Comparison of ENCODE assay signal across 29 cellular contexts in genomic region chr16:85847681-85848601, GRCh38. TPM values are rescaled to one million over a fixed set of nuclear protein-coding genes. Genes with fewer than 3 reads are reported as not detected.
DNase-seq lines count a peak whose midpoint lies in the region; ATAC-seq, FAIRE-seq and TF ChIP-seq lines count a peak whose summit lies in the region.
"Had no signal": no experiment of that assay in that cellular context is flagged by ENCODE, and none has a peak within 500 bp of the region (broad histone marks: within the 10 kb centered on the region; RNA-seq: fewer than 3 reads in every experiment).

No MANE protein-coding gene starts in this region.

- POLR2A ChIA-PET in activated CD4-positive, alpha-beta memory T cell treated with anti-CD3 and anti-CD28 coated beads, Interleukin-2, amount 10 ng/mL, durations not matched to agents 7 days and 5 days (lab: Charles Lee) = no interaction called here
- POLR2A ChIA-PET in naive thymus-derived CD8-positive, alpha-beta T cell (lab: Charles Lee) = interaction anchor here (0.6 kb wide), 1 partner anchor 75 kb away, joined by 3 read pairs; no protein-coding TSS in a partner anchor

- no peaks in the 10 kb centered on the region for H3K36me3 Mint-ChIP-seq in activated CD4-positive, alpha-beta memory T cell treated with anti-CD3 and anti-CD28 coated beads, Interleukin-2, amount 10 ng/mL, durations not matched to agents 7 days and 5 days (ENCODE audit: low read depth)
- H3K36me3 Mint-ChIP-seq in naive thymus-derived CD8-positive, alpha-beta T cell = no peaks in the 10 kb centered on the region
- peaks cover 0 to 4% of the 10 kb centered on the region in 2 donors for H3K36me3 Mint-ChIP-seq in stimulated activated naive B cell treated with anti-CD40 and anti-IgM and Interleukin-4, amounts not matched to agents 10 μg/mL and 1 μg/mL and 100 μg/mL, for 72 hours
- H3K36me3 Mint-ChIP-seq: activated CD8-positive, alpha-beta memory T cell treated with anti-CD3 and anti-CD28 coated beads, Interleukin-2, amount 10 ng/mL, durations not matched to agents 7 days and 5 days had no signal

- peaks cover 5% of the 10 kb centered on the region for H3K27me3 ChIP-seq in bronchial epithelial cell (ENCODE audit: control insufficient read depth, insufficient read depth, low read length)
- H3K27me3 ChIP-seq: cardiac muscle cell, foreskin keratinocyte, tibial nerve had no signal

- TF ChIP-seq CTCF in bronchial epithelial cell (IDR thresholded peaks at IDR 0.05; ENCODE audit: insufficient read depth, low read length, severe bottlenecking) = no peak
- TF ChIP-seq CTCF in mucosa of descending colon (IDR thresholded peaks at IDR 0.05) = no peak

- DNase-seq in stimulated activated naive CD8-positive, alpha-beta T cell treated with anti-CD3 and anti-CD28 coated beads, Interleukin-15, Interleukin-2, amounts not matched to agents 100 U/mL and 50 U/mL, for 24 hours = no peak
- no peak for DNase-seq in stimulated activated naive CD8-positive, alpha-beta T cell treated with anti-CD3 and anti-CD28 coated beads, Interleukin-15, amount 100 ng/mL, for 72 hours
- peak; percentile 12 for DNase-seq in bronchial epithelial cell (ENCODE audit: low read depth)
- peak in 1 of 3 donors; percentile 34 for DNase-seq in mucosa of descending colon
- DNase-seq in DMS53 (lab: John Stamatoyannopoulos, UW) = no peak
- DNase-seq in activated CD4-positive, alpha-beta memory T cell treated with anti-CD3 and anti-CD28 coated beads, Interleukin-2, amount 10 ng/mL, durations not matched to agents 7 days and 5 days = no peak
- no peak for DNase-seq in naive thymus-derived CD8-positive, alpha-beta T cell
- no peak for DNase-seq in stimulated activated naive B cell treated with anti-CD40 and anti-IgM and Interleukin-4, amounts not matched to agents 10 μg/mL and 1 μg/mL and 100 μg/mL, for 72 hours
- DNase-seq: ACHN; activated B cell treated with CpG ODN at 0.5 μM for 24 hours; activated CD4-positive, alpha-beta T cell treated with anti-CD3 and anti-CD28 coated beads, Interleukin-2, amount 50 U/mL, for 1 hour; activated CD8-positive, alpha-beta memory T cell treated with anti-CD3 and anti-CD28 coated beads, Interleukin-2, amount 10 ng/mL, durations not matched to agents 7 days and 5 days; activated naive CD4-positive, alpha-beta T cell treated with Interleukin-2 at 50 U/mL for 16 hours; activated T-cell treated with anti-CD3 and anti-CD28 coated beads, Interleukin-2, amount 50 U/mL, for 48 hours; amygdala; BE2C; foreskin keratinocyte; heart right ventricle; mesenchymal stem cell; NCI-H1048; NCI-H187 treated with DMSO at 0.1 percent for 48 hours; nucleus accumbens; SW 1271 had no signal

- no peak overlapping the region for H3K27ac Mint-ChIP-seq in stimulated activated naive CD8-positive, alpha-beta T cell treated with anti-CD3 and anti-CD28 coated beads, Interleukin-15, amount 100 ng/mL, for 72 hours
- no peak overlapping the region for H3K27ac Mint-ChIP-seq in activated CD4-positive, alpha-beta memory T cell treated with anti-CD3 and anti-CD28 coated beads, Interleukin-2, amount 10 ng/mL, durations not matched to agents 7 days and 5 days
- H3K27ac Mint-ChIP-seq in naive thymus-derived CD8-positive, alpha-beta T cell = peak overlapping the region in 3 of 10 donors; percentile 16 to 56 (median 41)
- no peak overlapping the region for H3K27ac Mint-ChIP-seq in stimulated activated naive B cell treated with anti-CD40 and anti-IgM and Interleukin-4, amounts not matched to agents 10 μg/mL and 1 μg/mL and 100 μg/mL, for 72 hours
- H3K27ac Mint-ChIP-seq: activated B cell treated with CpG ODN at 0.5 μM for 24 hours; activated CD8-positive, alpha-beta memory T cell treated with anti-CD3 and anti-CD28 coated beads, Interleukin-2, amount 10 ng/mL, durations not matched to agents 7 days and 5 days had no signal

- peaks cover 0 to 2% of the 10 kb centered on the region in 2 donors for H3K9me3 Mint-ChIP-seq in stimulated activated naive CD8-positive, alpha-beta T cell treated with anti-CD3 and anti-CD28 coated beads, Interleukin-15, amount 100 ng/mL, for 72 hours
- H3K9me3 Mint-ChIP-seq in activated CD4-positive, alpha-beta memory T cell treated with anti-CD3 and anti-CD28 coated beads, Interleukin-2, amount 10 ng/mL, durations not matched to agents 7 days and 5 days = no peaks in the 10 kb centered on the region
- H3K9me3 Mint-ChIP-seq in naive thymus-derived CD8-positive, alpha-beta T cell = peaks cover 0 to 1% (median 0%) of the 10 kb centered on the region in 9 donors
- no peaks in the 10 kb centered on the region for H3K9me3 Mint-ChIP-seq in stimulated activated naive B cell treated with anti-CD40 and anti-IgM and Interleukin-4, amounts not matched to agents 10 μg/mL and 1 μg/mL and 100 μg/mL, for 72 hours
- H3K9me3 Mint-ChIP-seq: activated B cell treated with CpG ODN at 0.5 μM for 24 hours had no signal

- H3K9me3 ChIP-seq in mucosa of descending colon = no peaks in the 10 kb centered on the region
- H3K9me3 ChIP-seq: BE2C, esophagus muscularis mucosa, HAP-1, tibial nerve had no signal

- peak; percentile 10 for ATAC-seq in stimulated activated naive CD8-positive, alpha-beta T cell treated with anti-CD3 and anti-CD28 coated beads, Interleukin-15, Interleukin-2, amounts not matched to agents 100 U/mL and 50 U/mL, for 24 hours
- no peak for ATAC-seq in stimulated activated naive CD8-positive, alpha-beta T cell treated with anti-CD3 and anti-CD28 coated beads, Interleukin-15, amount 100 ng/mL, for 72 hours
- peak; percentile 73 for ATAC-seq in mucosa of descending colon
- ATAC-seq in naive thymus-derived CD8-positive, alpha-beta T cell = no peak
- ATAC-seq in stimulated activated naive B cell treated with anti-CD40 and anti-IgM and Interleukin-4, amounts not matched to agents 10 μg/mL and 1 μg/mL and 100 μg/mL, for 72 hours (replicated peaks) = no peak
- ATAC-seq: activated CD8-positive, alpha-beta memory T cell treated with anti-CD3 and anti-CD28 coated beads, Interleukin-2, amount 10 ng/mL, durations not matched to agents 7 days and 5 days; foreskin keratinocyte; heart right ventricle had no signal

- H3K4me1 ChIP-seq in mucosa of descending colon (ENCODE audit: low read depth) = peaks cover 6% of the 10 kb centered on the region
- H3K4me1 ChIP-seq: BE2C, foreskin keratinocyte, HAP-1 had no signal

- FAIRE-seq in bronchial epithelial cell (lab: Jason Lieb, UNC) = no peak
- FAIRE-seq: RCC 7860 had no signal

- no peak overlapping the region for H3K4me3 Mint-ChIP-seq in stimulated activated naive CD8-positive, alpha-beta T cell treated with anti-CD3 and anti-CD28 coated beads, Interleukin-15, amount 100 ng/mL, for 72 hours
- H3K4me3 Mint-ChIP-seq in activated CD4-positive, alpha-beta memory T cell treated with anti-CD3 and anti-CD28 coated beads, Interleukin-2, amount 10 ng/mL, durations not matched to agents 7 days and 5 days = no peak overlapping the region
- no peak overlapping the region for H3K4me3 Mint-ChIP-seq in naive thymus-derived CD8-positive, alpha-beta T cell
- H3K4me3 Mint-ChIP-seq in stimulated activated naive B cell treated with anti-CD40 and anti-IgM and Interleukin-4, amounts not matched to agents 10 μg/mL and 1 μg/mL and 100 μg/mL, for 72 hours = no peak overlapping the region
- H3K4me3 Mint-ChIP-seq: activated B cell treated with CpG ODN at 0.5 μM for 24 hours; activated CD8-positive, alpha-beta memory T cell treated with anti-CD3 and anti-CD28 coated beads, Interleukin-2, amount 10 ng/mL, durations not matched to agents 7 days and 5 days had no signal

- intact Hi-C loops in mucosa of descending colon (cut with DNase I, micrococcal nuclease) = no loop called here

- H3K4me3 ChIP-seq in bronchial epithelial cell (ENCODE audit: low read depth, low read length) (no peak overlapping the region), mucosa of descending colon (no peak overlapping the region)
- H3K4me3 ChIP-seq: cardiac muscle cell, esophagus muscularis mucosa, HAP-1, heart right ventricle, skin epidermis, tibial nerve had no signal

- peaks cover 26% of the 10 kb centered on the region for H3K4me1 Mint-ChIP-seq in stimulated activated naive CD8-positive, alpha-beta T cell treated with anti-CD3 and anti-CD28 coated beads, Interleukin-15, amount 100 ng/mL, for 72 hours
- no peaks in the 10 kb centered on the region for H3K4me1 Mint-ChIP-seq in activated CD4-positive, alpha-beta memory T cell treated with anti-CD3 and anti-CD28 coated beads, Interleukin-2, amount 10 ng/mL, durations not matched to agents 7 days and 5 days
- peaks cover 10 to 21% (median 19%) of the 10 kb centered on the region in 4 donors for H3K4me1 Mint-ChIP-seq in naive thymus-derived CD8-positive, alpha-beta T cell
- H3K4me1 Mint-ChIP-seq in stimulated activated naive B cell treated with anti-CD40 and anti-IgM and Interleukin-4, amounts not matched to agents 10 μg/mL and 1 μg/mL and 100 μg/mL, for 72 hours = peaks cover 28 to 45% of the 10 kb centered on the region in 2 donors
- H3K4me1 Mint-ChIP-seq: activated CD8-positive, alpha-beta memory T cell treated with anti-CD3 and anti-CD28 coated beads, Interleukin-2, amount 10 ng/mL, durations not matched to agents 7 days and 5 days had no signal

- H3K36me3 ChIP-seq in bronchial epithelial cell (ENCODE audit: control insufficient read depth, insufficient read depth, low read length) (no peaks in the 10 kb centered on the region), mucosa of descending colon (ENCODE audit: low read depth) (no peaks in the 10 kb centered on the region)
- H3K36me3 ChIP-seq: BE2C, cardiac muscle cell, esophagus muscularis mucosa, HAP-1, heart right ventricle, tibial nerve had no signal

- CTCF ChIA-PET in activated CD4-positive, alpha-beta memory T cell treated with anti-CD3 and anti-CD28 coated beads, Interleukin-2, amount 10 ng/mL, durations not matched to agents 7 days and 5 days (lab: Charles Lee) = no interaction called here

- peaks cover 30% of the 10 kb centered on the region for H3K27me3 Mint-ChIP-seq in stimulated activated naive CD8-positive, alpha-beta T cell treated with anti-CD3 and anti-CD28 coated beads, Interleukin-15, amount 100 ng/mL, for 72 hours
- peaks cover 7% of the 10 kb centered on the region for H3K27me3 Mint-ChIP-seq in activated CD4-positive, alpha-beta memory T cell treated with anti-CD3 and anti-CD28 coated beads, Interleukin-2, amount 10 ng/mL, durations not matched to agents 7 days and 5 days
- H3K27me3 Mint-ChIP-seq in naive thymus-derived CD8-positive, alpha-beta T cell = peaks cover 7 to 33% (median 13%) of the 10 kb centered on the region in 5 donors
- peaks cover 5 to 23% of the 10 kb centered on the region in 2 donors for H3K27me3 Mint-ChIP-seq in stimulated activated naive B cell treated with anti-CD40 and anti-IgM and Interleukin-4, amounts not matched to agents 10 μg/mL and 1 μg/mL and 100 μg/mL, for 72 hours

RNA-seq across cellular contexts. Expression of gene COX4I1, which starts 48.4 kb away (rescaled TPM):
- total RNA-seq in bronchial epithelial cell (591 and 639 TPM in 2 replicates), mucosa of descending colon (1,000 to 10,000 TPM in 2 of 3 donors, 100 to 1,000 TPM in 1; 793 to 1,140 (median 1,020) TPM)
- total RNA-seq in activated CD4-positive, alpha-beta memory T cell treated with anti-CD3 and anti-CD28 coated beads, Interleukin-2, amount 10 ng/mL, durations not matched to agents 7 days and 5 days = 100 to 1,000 TPM; 450 to 456 TPM
- 100 to 1,000 TPM; 750 to 766 TPM for total RNA-seq in naive thymus-derived CD8-positive, alpha-beta T cell
- 1,000 to 10,000 TPM; 1,212 to 1,344 (median 1,331) TPM for polyA plus RNA-seq in naive thymus-derived CD8-positive, alpha-beta T cell

RNA-seq across cellular contexts. Expression of gene EMC8, which starts 48.6 kb away (rescaled TPM):
- total RNA-seq in bronchial epithelial cell (22.8 and 26.3 TPM in 2 replicates), mucosa of descending colon (10 to 100 TPM; 27.7 to 31.0 (median 30.2) TPM)
- 10 to 100 TPM; 25.0 to 25.6 TPM for total RNA-seq in activated CD4-positive, alpha-beta memory T cell treated with anti-CD3 and anti-CD28 coated beads, Interleukin-2, amount 10 ng/mL, durations not matched to agents 7 days and 5 days
- 10 to 100 TPM; 36.9 to 38.7 TPM for total RNA-seq in naive thymus-derived CD8-positive, alpha-beta T cell
- polyA plus RNA-seq in naive thymus-derived CD8-positive, alpha-beta T cell = 10 to 100 TPM; 21.6 to 28.6 (median 27.2) TPM

RNA-seq across cellular contexts. Expression of gene IRF8, which starts 51.0 kb away (rescaled TPM):
- total RNA-seq in bronchial epithelial cell (not detected in 2 replicates), mucosa of descending colon (10 to 100 TPM; 28.8 to 55.8 (median 36.5) TPM)
- 1 to 10 TPM; 4.8 to 4.9 TPM for total RNA-seq in activated CD4-positive, alpha-beta memory T cell treated with anti-CD3 and anti-CD28 coated beads, Interleukin-2, amount 10 ng/mL, durations not matched to agents 7 days and 5 days
- 10 to 100 TPM; 17.6 to 17.8 TPM for total RNA-seq in naive thymus-derived CD8-positive, alpha-beta T cell
- 1 to 10 TPM; 2.0 to 5.8 (median 3.2) TPM for polyA plus RNA-seq in naive thymus-derived CD8-positive, alpha-beta T cell
- total RNA-seq: foreskin keratinocyte had no signal
- polyA plus RNA-seq: foreskin keratinocyte had no signal

Comparison
In these comparisons a context has a peak if more than half of its experiments do, and no peak if none do; other contexts are left out.
1. ATAC-seq: peak in stimulated activated naive CD8-positive, alpha-beta T cell treated with anti-CD3 and anti-CD28 coated beads, Interleukin-15, Interleukin-2, amounts not matched to agents 100 U/mL and 50 U/mL, for 24 hours (single experiment) and mucosa of descending colon (single experiment); none in stimulated activated naive CD8-positive, alpha-beta T cell treated with anti-CD3 and anti-CD28 coated beads, Interleukin-15, amount 100 ng/mL, for 72 hours (single experiment), naive thymus-derived CD8-positive, alpha-beta T cell (0 of 2) and stimulated activated naive B cell treated with anti-CD40 and anti-IgM and Interleukin-4, amounts not matched to agents 10 μg/mL and 1 μg/mL and 100 μg/mL, for 72 hours (0 of 2).